ENCODE assay signal across 27 cellular contexts in genomic region chr19:33809960-33810359, GRCh38. TPM values are rescaled to one million over a fixed set of nuclear protein-coding genes. Genes with fewer than 3 reads are reported as not detected.
DNase-seq lines count a peak whose midpoint lies in the region; ATAC-seq and TF ChIP-seq lines count a peak whose summit lies in the region.
"Had no signal": no experiment of that assay in that cellular context is flagged by ENCODE, and none has a peak within 500 bp of the region (broad histone marks: within the 10 kb centered on the region; RNA-seq: fewer than 3 reads in every experiment).

No MANE protein-coding gene starts in this region.

- TF ChIP-seq CTCF in right atrium auricular region (IDR thresholded peaks at IDR 0.05) (no peak), foreskin fibroblast (IDR thresholded peaks at IDR 0.05; ENCODE audit: low read depth, low read length) (no peak), spleen (IDR thresholded peaks at IDR 0.05 in 8 of 11, conservative IDR thresholded peaks at IDR 0.05 in 3 of 11) (no peak), uterus (IDR thresholded peaks at IDR 0.05) (no peak)

- no peak for ATAC-seq in Right ventricle myocardium superior (ENCODE audit: poor library complexity)
- no peak for ATAC-seq in HG03432 (IDR thresholded peaks at IDR 0.05; ENCODE audit: unreplicated experiment)
- ATAC-seq in HG03354 (IDR thresholded peaks at IDR 0.05; ENCODE audit: poor library complexity, severe bottlenecking, unreplicated experiment) = no peak
- ATAC-seq: activated naive CD8-positive, alpha-beta T cell treated with anti-CD3 and anti-CD28 coated beads, Interleukin-2, amount 50 U/mL, for 24 hours; GM23338; stimulated activated naive CD8-positive, alpha-beta T cell treated with anti-CD3 and anti-CD28 coated beads, Interleukin-15, amount 100 ng/mL, for 72 hours had no signal

- H3K4me1 ChIP-seq in right atrium auricular region (peaks cover 0 to 17% of the 10 kb centered on the region in 2 donors), spleen (peaks cover 0 to 57% (median 12%) of the 10 kb centered on the region in 6 donors), uterus (no peaks in the 10 kb centered on the region)
- H3K4me1 ChIP-seq: Caco-2, psoas muscle had no signal

- H3K27me3 ChIP-seq in right atrium auricular region (no peaks in the 10 kb centered on the region), spleen (replicated peaks in 1 of 7) (no peaks in the 10 kb centered on the region), uterus (no peaks in the 10 kb centered on the region)
- H3K27me3 ChIP-seq: brain microvascular endothelial cell, tibial artery had no signal

- intact Hi-C loops in Right ventricle myocardium superior (cut with DNase I) (no loop called here), spleen (cut with DNase I; ENCODE audit: low total_unique reads) (no loop called here), uterus (cut with DNase I; ENCODE audit: low total_unique reads) (no loop called here)

- no peaks in the 10 kb centered on the region for H3K9me3 ChIP-seq in right atrium auricular region
- no peaks in the 10 kb centered on the region for H3K9me3 ChIP-seq in spleen
- H3K9me3 ChIP-seq in uterus = no peaks in the 10 kb centered on the region
- H3K9me3 ChIP-seq: Caco-2, psoas muscle, tibial artery had no signal

- TF ChIP-seq POLR2A in spleen (IDR thresholded peaks at IDR 0.05) (no peak), uterus (IDR thresholded peaks at IDR 0.05) (no peak)

- H3K36me3 ChIP-seq in right atrium auricular region = peaks cover 15% of the 10 kb centered on the region
- H3K36me3 ChIP-seq in spleen = peaks cover 0 to 65% (median 18%) of the 10 kb centered on the region in 6 donors
- no peaks in the 10 kb centered on the region for H3K36me3 ChIP-seq in uterus

- DNase-seq in Right ventricle myocardium superior (peak; percentile 41), right atrium auricular region (ENCODE audit: low spot score) (no peak), T1000 (lab: John Stamatoyannopoulos, UW) (peak; percentile 21), foreskin fibroblast (peak; percentile 24 to 67), spleen (peak; percentile 68), uterus (no peak)
- DNase-seq: activated CD4-positive, alpha-beta memory T cell treated with anti-CD3 and anti-CD28 coated beads, Interleukin-2, amount 10 ng/mL, durations not matched to agents 7 days and 5 days; activated CD4-positive, CD25-positive, alpha-beta regulatory T cell; activated effector memory CD4-positive, alpha-beta T cell treated with Interleukin-2 at 50 U/mL for 16 hours; activated naive CD8-positive, alpha-beta T cell treated with anti-CD3 and anti-CD28 coated beads, Interleukin-2, amount 50 U/mL, for 24 hours; brain microvascular endothelial cell; Caco-2; DND-41; foreskin melanocyte; hippocampal formation; MM.1S; NCI-H1694; NCI-H2171; NCI-H524 treated with DMSO at 0.1 percent for 48 hours; stimulated activated CD4-positive, alpha-beta T cell treated with anti-CD3 and anti-CD28 coated beads, Interleukin-4, amount 100 ng/mL, for 24 hours; stimulated activated naive CD8-positive, alpha-beta T cell treated with anti-CD3 and anti-CD28 coated beads, Interleukin-15, amount 100 ng/mL, for 72 hours had no signal

- H3K4me3 ChIP-seq in right atrium auricular region (no peak overlapping the region), foreskin fibroblast (ENCODE audit: low read depth in 1 of 2, low read length in 2 of 2) (no peak overlapping the region), spleen (no peak overlapping the region), uterus (no peak overlapping the region)
- H3K4me3 ChIP-seq: GM23338, lung, psoas muscle, tibial artery had no signal

- H3K27ac ChIP-seq in right atrium auricular region = no peak overlapping the region
- peak overlapping the region in 4 of 8 donors; percentile 25 to 66 (median 40) for H3K27ac ChIP-seq in spleen
- H3K27ac ChIP-seq in uterus = no peak overlapping the region
- H3K27ac ChIP-seq: brain microvascular endothelial cell, psoas muscle, tibial artery had no signal

- WGBS in spleen, 5 donors = 72 to 84% (median 79%) methylated on average over 6 of the region's 6 CpGs

RNA-seq across cellular contexts. Expression of gene KCTD15, which starts 13.3 kb away (rescaled TPM):
- total RNA-seq in Right ventricle myocardium superior (11.0 TPM), right atrium auricular region (10 to 100 TPM in 1 of 2 donors, 1 to 10 TPM in 1; 8.6 to 24.4 TPM), spleen (10 to 100 TPM in 6 of 7 donors, 1 to 10 TPM in 1; 9.7 to 31.8 (median 23.9) TPM), uterus (100 to 1,000 TPM in 1 of 4 donors, 10 to 100 TPM in 3; 23.8 to 149 (median 51.8) TPM)
- 10 to 100 TPM in 1 of 3 donors, 1 to 10 TPM in 2; 7.6 to 18.8 (median 8.5) TPM for polyA plus RNA-seq in spleen

Comparison
In these comparisons a context has a peak if more than half of its experiments do, and no peak if none do; other contexts are left out.
1. DNase-seq: peak in Right ventricle myocardium superior (single experiment), T1000 (single experiment), foreskin fibroblast (2 of 2) and spleen (single experiment); none in right atrium auricular region (single experiment) and uterus (0 of 2).